ENCODE assay signal across 30 cellular contexts in genomic region chr5:147979761-147980160, GRCh38.
"Had no signal": no experiment of that assay in that cellular context is flagged by ENCODE, and none has a peak within 500 bp of the region (broad histone marks: within the 10 kb centered on the region; RNA-seq: fewer than 3 reads in every experiment).

No MANE protein-coding gene starts in this region.

- ATAC-seq: activated naive CD4-positive, alpha-beta T cell treated with anti-CD3 and anti-CD28 coated beads, Interleukin-2, amount 50 U/mL, for 72 hours; activated T-cell treated with anti-CD3 and anti-CD28 coated beads, Interleukin-2, amount 50 U/mL, for 72 hours; effector memory CD8-positive, alpha-beta T cell; gastroesophageal sphincter; heart right ventricle; WTC11 had no signal

- H3K27ac ChIP-seq: brain microvascular endothelial cell, esophagus muscularis mucosa, gastroesophageal sphincter, heart right ventricle, VCaP had no signal

- H3K4me3 ChIP-seq: esophagus muscularis mucosa, gastroesophageal sphincter, heart right ventricle had no signal

- DNase-seq: activated CD4-positive, alpha-beta memory T cell treated with anti-CD3 and anti-CD28 coated beads, Interleukin-2, amount 10 ng/mL, durations not matched to agents 7 days and 5 days; activated CD4-positive, alpha-beta T cell treated with anti-CD3 and anti-CD28 coated beads for 1 hour; activated CD4-positive, alpha-beta T cell treated with anti-CD3 and anti-CD28 coated beads for 4 hours; activated CD4-positive, alpha-beta T cell treated with anti-CD3 and anti-CD28 coated beads, Interleukin-2, amount 10 ng/mL, durations not matched to agents 7 days and 5 days; activated CD4-positive, alpha-beta T cell treated with anti-CD3 and anti-CD28 coated beads, Interleukin-2, amount 50 U/mL, for 4 hours; activated CD8-positive, alpha-beta memory T cell treated with anti-CD3 and anti-CD28 coated beads, Interleukin-2, amount 50 U/mL, for 48 hours; activated gamma-delta T cell; activated naive CD4-positive, alpha-beta T cell; activated naive CD4-positive, alpha-beta T cell treated with anti-CD3 and anti-CD28 coated beads, Interleukin-2, amount 10 ng/mL, durations not matched to agents 7 days and 5 days; activated naive CD8-positive, alpha-beta T cell treated with anti-CD3 and anti-CD28 coated beads, Interleukin-2, amount 10 ng/mL, durations not matched to agents 7 days and 5 days; activated T-cell treated with anti-CD3 and anti-CD28 coated beads for 4 hours; activated T-cell treated with anti-CD3 and anti-CD28 coated beads, Interleukin-2, amount 50 U/mL, for 24 hours; activated T-cell treated with anti-CD3 and anti-CD28 coated beads, Interleukin-2, amount 50 U/mL, for 72 hours; brain microvascular endothelial cell; caudate nucleus; cortex of kidney; dermis blood vessel endothelial cell; effector CD4-positive, alpha-beta T cell; effector memory CD8-positive, alpha-beta T cell; foreskin melanocyte; heart right ventricle; T-helper 2 cell had no signal

- H3K36me3 Mint-ChIP-seq: activated naive CD4-positive, alpha-beta T cell treated with anti-CD3 and anti-CD28 coated beads, Interleukin-2, amount 10 ng/mL, durations not matched to agents 7 days and 5 days; activated naive CD4-positive, alpha-beta T cell treated with anti-CD3 and anti-CD28 coated beads, Interleukin-2, amount 50 U/mL, for 72 hours; activated naive CD8-positive, alpha-beta T cell treated with anti-CD3 and anti-CD28 coated beads, Interleukin-2, amount 10 ng/mL, durations not matched to agents 7 days and 5 days; WTC11 had no signal

- H3K4me1 Mint-ChIP-seq: activated CD4-positive, alpha-beta memory T cell treated with anti-CD3 and anti-CD28 coated beads, Interleukin-2, amount 10 ng/mL, durations not matched to agents 7 days and 5 days; activated CD4-positive, alpha-beta T cell treated with anti-CD3 and anti-CD28 coated beads, Interleukin-2, amount 10 ng/mL, durations not matched to agents 7 days and 5 days; activated naive CD4-positive, alpha-beta T cell treated with anti-CD3 and anti-CD28 coated beads, Interleukin-2, amount 10 ng/mL, durations not matched to agents 7 days and 5 days; activated naive CD8-positive, alpha-beta T cell treated with anti-CD3 and anti-CD28 coated beads, Interleukin-2, amount 10 ng/mL, durations not matched to agents 7 days and 5 days; WTC11 had no signal

- H3K9me3 Mint-ChIP-seq: activated CD4-positive, alpha-beta memory T cell treated with anti-CD3 and anti-CD28 coated beads, Interleukin-2, amount 10 ng/mL, durations not matched to agents 7 days and 5 days; activated CD4-positive, alpha-beta T cell treated with anti-CD3 and anti-CD28 coated beads, Interleukin-2, amount 10 ng/mL, durations not matched to agents 7 days and 5 days; activated naive CD4-positive, alpha-beta T cell treated with anti-CD3 and anti-CD28 coated beads, Interleukin-2, amount 10 ng/mL, durations not matched to agents 7 days and 5 days; activated naive CD8-positive, alpha-beta T cell treated with anti-CD3 and anti-CD28 coated beads, Interleukin-2, amount 10 ng/mL, durations not matched to agents 7 days and 5 days; WTC11 had no signal

- FAIRE-seq: astrocyte, colon, TTC549 had no signal

- H3K27me3 Mint-ChIP-seq: activated CD4-positive, alpha-beta memory T cell treated with anti-CD3 and anti-CD28 coated beads, Interleukin-2, amount 10 ng/mL, durations not matched to agents 7 days and 5 days; activated CD4-positive, alpha-beta T cell treated with anti-CD3 and anti-CD28 coated beads, Interleukin-2, amount 10 ng/mL, durations not matched to agents 7 days and 5 days; activated naive CD4-positive, alpha-beta T cell treated with anti-CD3 and anti-CD28 coated beads, Interleukin-2, amount 10 ng/mL, durations not matched to agents 7 days and 5 days; activated naive CD8-positive, alpha-beta T cell treated with anti-CD3 and anti-CD28 coated beads, Interleukin-2, amount 10 ng/mL, durations not matched to agents 7 days and 5 days; activated T-cell treated with anti-CD3 and anti-CD28 coated beads, Interleukin-2, amount 50 U/mL, for 24 hours; effector memory CD8-positive, alpha-beta T cell had no signal

- H3K4me1 ChIP-seq: esophagus muscularis mucosa, gastroesophageal sphincter, heart right ventricle had no signal

- H3K27ac Mint-ChIP-seq: activated CD4-positive, alpha-beta memory T cell treated with anti-CD3 and anti-CD28 coated beads, Interleukin-2, amount 10 ng/mL, durations not matched to agents 7 days and 5 days; activated CD4-positive, alpha-beta T cell treated with anti-CD3 and anti-CD28 coated beads, Interleukin-2, amount 10 ng/mL, durations not matched to agents 7 days and 5 days; activated naive CD4-positive, alpha-beta T cell treated with anti-CD3 and anti-CD28 coated beads, Interleukin-2, amount 10 ng/mL, durations not matched to agents 7 days and 5 days; activated naive CD4-positive, alpha-beta T cell treated with anti-CD3 and anti-CD28 coated beads, Interleukin-2, amount 50 U/mL, for 72 hours; activated naive CD8-positive, alpha-beta T cell treated with anti-CD3 and anti-CD28 coated beads, Interleukin-2, amount 10 ng/mL, durations not matched to agents 7 days and 5 days; activated T-cell treated with anti-CD3 and anti-CD28 coated beads, Interleukin-2, amount 50 U/mL, for 24 hours; activated T-cell treated with anti-CD3 and anti-CD28 coated beads, Interleukin-2, amount 50 U/mL, for 72 hours; effector memory CD8-positive, alpha-beta T cell; WTC11 had no signal

- H3K36me3 ChIP-seq: brain microvascular endothelial cell, esophagus muscularis mucosa, gastroesophageal sphincter, heart right ventricle had no signal

- H3K4me3 Mint-ChIP-seq: activated CD4-positive, alpha-beta memory T cell treated with anti-CD3 and anti-CD28 coated beads, Interleukin-2, amount 10 ng/mL, durations not matched to agents 7 days and 5 days; activated CD4-positive, alpha-beta T cell treated with anti-CD3 and anti-CD28 coated beads, Interleukin-2, amount 10 ng/mL, durations not matched to agents 7 days and 5 days; activated naive CD4-positive, alpha-beta T cell treated with anti-CD3 and anti-CD28 coated beads, Interleukin-2, amount 10 ng/mL, durations not matched to agents 7 days and 5 days; activated naive CD8-positive, alpha-beta T cell treated with anti-CD3 and anti-CD28 coated beads, Interleukin-2, amount 10 ng/mL, durations not matched to agents 7 days and 5 days; activated T-cell treated with anti-CD3 and anti-CD28 coated beads, Interleukin-2, amount 50 U/mL, for 24 hours; activated T-cell treated with anti-CD3 and anti-CD28 coated beads, Interleukin-2, amount 50 U/mL, for 72 hours; effector memory CD8-positive, alpha-beta T cell; WTC11 had no signal

- H3K27me3 ChIP-seq: brain microvascular endothelial cell, esophagus muscularis mucosa, gastroesophageal sphincter, heart right ventricle had no signal
